Comparison of ENCODE assay signal across 27 cellular contexts in the genomic region with DNA sequence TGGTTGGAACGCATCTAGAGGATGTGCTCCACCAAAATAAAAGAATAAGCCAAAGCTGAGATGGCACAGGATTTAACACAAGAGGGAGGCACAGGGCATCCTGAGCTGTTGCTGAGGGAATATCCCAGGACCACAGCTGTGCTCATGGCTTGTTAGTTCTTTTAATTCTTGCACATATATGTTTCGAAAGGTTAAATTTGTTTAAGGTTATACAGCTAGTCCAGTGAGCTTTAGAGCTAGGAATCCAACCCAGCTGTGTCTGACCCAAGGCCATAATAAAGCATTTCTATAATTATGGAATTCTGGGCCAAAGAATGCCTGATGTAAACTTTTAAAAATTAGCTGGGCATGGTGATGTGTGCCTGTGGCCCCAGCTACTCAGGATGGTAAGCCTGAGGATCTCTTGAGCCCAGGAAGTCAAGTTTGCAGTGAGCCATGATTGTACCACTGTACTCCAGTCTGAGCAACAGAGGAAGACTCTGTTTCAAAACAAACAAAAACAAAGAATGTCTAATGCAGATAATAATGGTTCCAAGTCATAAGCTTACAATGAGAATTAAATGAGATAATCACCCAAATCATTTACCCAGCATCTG.
"Had no signal": no experiment of that assay in that cellular context is flagged by ENCODE, and none has a peak within 500 bp of the region (broad histone marks: within the 10 kb centered on the region; RNA-seq: fewer than 3 reads in every experiment).

No MANE protein-coding gene starts in this region.

- FAIRE-seq: bronchial epithelial cell, TTC549 had no signal

- H3K4me2 ChIP-seq: SK-N-SH had no signal

- DNase-seq: activated CD4-positive, alpha-beta T cell treated with anti-CD3 and anti-CD28 coated beads, Interleukin-2, amount 10 ng/mL, durations not matched to agents 7 days and 5 days; activated CD4-positive, alpha-beta T cell treated with anti-CD3 and anti-CD28 coated beads, Interleukin-2, amount 50 U/mL, for 48 hours; activated CD8-positive, alpha-beta memory T cell treated with anti-CD3 and anti-CD28 coated beads, Interleukin-2, amount 50 U/mL, for 4 hours; activated gamma-delta T cell treated with Interleukin-2 at 50 U/mL for 16 hours; activated naive CD4-positive, alpha-beta T cell treated with anti-CD3 and anti-CD28 coated beads for 36 hours; activated T-cell treated with anti-CD3 and anti-CD28 coated beads for 4 hours; activated T-cell treated with anti-CD3 and anti-CD28 coated beads, Interleukin-2, amount 50 U/mL, for 4 hours; anterior cingulate cortex; caudate nucleus; cerebellar nuclear complex; NCI-H1048; NCI-H1105 treated with DMSO at 0.1 percent for 48 hours; NCI-H1436; NCI-H1694; NCI-H1930; NCI-H2081 treated with DMSO at 0.1 percent for 48 hours; NCI-H226; NCI-H446 treated with DMSO at 0.1 percent for 48 hours; NCI-H524; RPMI8226; SHP77 treated with DMSO at 0.1 percent for 48 hours; SK-N-SH had no signal

- H3K9ac ChIP-seq: SK-N-SH had no signal

- H3K27me3 ChIP-seq: SJSA1 had no signal

- H3K4me3 ChIP-seq: SJSA1 had no signal

- ATAC-seq: activated naive CD4-positive, alpha-beta T cell treated with anti-CD3 and anti-CD28 coated beads, Interleukin-2, amount 50 U/mL, for 72 hours; activated T-cell treated with anti-CD3 and anti-CD28 coated beads, Interleukin-2, amount 50 U/mL, for 4 hours; Panc1 had no signal

- H3K9me3 ChIP-seq: SJSA1, SK-N-SH had no signal

- H3K27ac ChIP-seq: SJSA1 had no signal

- H3K36me3 ChIP-seq: SJSA1 had no signal
